ENCODE assay signal across 11 cellular contexts in the genomic region with DNA sequence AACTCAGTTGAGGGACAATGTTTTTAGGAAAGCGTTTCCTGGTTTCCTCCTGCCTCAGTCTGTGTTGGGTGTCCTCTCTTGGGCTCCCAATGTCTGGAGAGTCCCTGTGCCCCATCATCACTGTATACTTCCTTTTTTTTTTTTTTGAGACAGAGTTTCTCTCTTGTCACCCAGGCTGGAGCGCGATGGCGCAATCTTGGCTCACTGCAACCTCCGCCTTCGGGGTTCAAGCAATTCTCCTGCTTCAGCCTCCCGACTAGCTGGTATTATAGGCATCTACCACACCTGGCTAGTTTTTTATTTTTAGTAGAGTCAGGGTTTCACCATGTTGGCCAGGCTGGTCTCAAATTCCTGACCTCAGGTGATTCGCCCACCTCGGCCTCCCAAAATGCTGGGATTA. TPM values are rescaled to one million over a fixed set of nuclear protein-coding genes. Genes with fewer than 3 reads are reported as not detected.
"Had no signal": no experiment of that assay in that cellular context is flagged by ENCODE, and none has a peak within 500 bp of the region (broad histone marks: within the 10 kb centered on the region; RNA-seq: fewer than 3 reads in every experiment).

No MANE protein-coding gene starts in this region.

RNA-seq across cellular contexts. Expression of gene TBX21, which starts 40.6 kb away (rescaled TPM):
- total RNA-seq: kidney epithelial cell, mesothelial cell of epicardium, occipital lobe, progenitor cell of endocrine pancreas, pulmonary artery endothelial cell, renal cortical epithelial cell, skeletal muscle tissue, smooth muscle cell had no signal
- polyA plus RNA-seq: smooth muscle cell had no signal

RNA-seq across cellular contexts. Expression of gene LRRC46, which starts 57.8 kb away (rescaled TPM):
- total RNA-seq: mesothelial cell of epicardium, mononuclear cell, occipital lobe, pulmonary artery endothelial cell, skeletal muscle tissue, smooth muscle cell, urinary bladder, vagina had no signal
